Comparison of ENCODE assay signal across 1 cellular context in genomic region chr18:13800505-13801259, GRCh38.
TF ChIP-seq lines count a peak whose summit lies in the region.

No MANE protein-coding gene starts in this region.

TF ChIP-seq in K562, 482 proteins besides CTCF, POLR2A, EP300 and RAD21 (continued from another document):
- peak; percentile 38; the same call in 1 of the 2 replicates for TF ChIP-seq SMC3 (conservative IDR thresholded peaks at IDR 0.05; ENCODE audit: insufficient read depth, low read depth, low read length)
